In genomic region chr11:68142441-68143309, GRCh38 we compare ENCODE assay signal across 14 cellular contexts. TPM values are rescaled to one million over a fixed set of nuclear protein-coding genes. Genes with fewer than 3 reads are reported as not detected.
A peak's percentile ranks its signal among the peaks of the same experiment; 100 is the strongest.
DNase-seq lines count a peak whose midpoint lies in the region; ATAC-seq and TF ChIP-seq lines count a peak whose summit lies in the region.
"Had no signal": no experiment of that assay in that cellular context is flagged by ENCODE, and none has a peak within 500 bp of the region (broad histone marks: within the 10 kb centered on the region; RNA-seq: fewer than 3 reads in every experiment).

No MANE protein-coding gene starts in this region.

- H3K4me2 ChIP-seq in PC-9 = no peak overlapping the region

- no peaks in the 10 kb centered on the region for H3K36me3 ChIP-seq in PC-9 (ENCODE audit: low read depth)
- H3K36me3 ChIP-seq: adrenal gland had no signal

- DNase-seq in T-helper 2 cell treated with Interferon-gamma antibody and Interleukin-4, amounts not matched to agents 5 μg/mL and 100 μg/mL, for 36 hours (ENCODE audit: low spot score) = no peak
- DNase-seq in T-helper 2 cell (no peak), PC-9 (peak in 1 of 2 experiments; percentile 16), cerebellar nuclear complex (lab: John Stamatoyannopoulos, UW) (no peak)
- DNase-seq in effector memory CD8-positive, alpha-beta T cell = no peak
- DNase-seq in stimulated activated effector memory CD8-positive, alpha-beta T cell treated with anti-CD3 and anti-CD28 coated beads, Interleukin-12 subunit alpha, Interleukin-12 subunit beta, amount 100 ng/mL, for 72 hours (ENCODE audit: low spot score in 2 of 2) = no peak
- DNase-seq: NCI-H1694 treated with DMSO at 0.1 percent for 48 hours had no signal

- H3K27me3 ChIP-seq in PC-9 (ENCODE audit: insufficient read depth, low read depth) = no peaks in the 10 kb centered on the region
- H3K27me3 ChIP-seq: adrenal gland had no signal

- no peak overlapping the region for H3K4me3 Mint-ChIP-seq in T-helper 2 cell treated with Interferon-gamma antibody and Interleukin-4, amounts not matched to agents 5 μg/mL and 100 μg/mL, for 36 hours
- H3K4me3 Mint-ChIP-seq in effector memory CD8-positive, alpha-beta T cell = peak overlapping the region in 1 of 2 donors; percentile 57
- peak overlapping the region; percentile 15 for H3K4me3 Mint-ChIP-seq in stimulated activated effector memory CD8-positive, alpha-beta T cell treated with anti-CD3 and anti-CD28 coated beads, Interleukin-12 subunit alpha, Interleukin-12 subunit beta, amount 100 ng/mL, for 72 hours
- H3K4me3 Mint-ChIP-seq: CD4-positive, CD25-positive, alpha-beta regulatory T cell; mesothelial cell of epicardium had no signal

- H3K79me2 ChIP-seq in PC-9 (ENCODE audit: low read depth) = no peaks in the 10 kb centered on the region
- H3K79me2 ChIP-seq: parathyroid adenoma had no signal

- CTCF ChIA-PET in PC-9 (lab: Charles Lee) = interaction anchor here (0.5 kb wide), 1 partner anchor 99 kb away, joined by 3 read pairs; no protein-coding TSS in a partner anchor

- H3K27ac Mint-ChIP-seq in T-helper 2 cell treated with Interferon-gamma antibody and Interleukin-4, amounts not matched to agents 5 μg/mL and 100 μg/mL, for 36 hours = peak overlapping the region; percentile 65
- peak overlapping the region in 1 of 2 donors; percentile 38 for H3K27ac Mint-ChIP-seq in effector memory CD8-positive, alpha-beta T cell
- H3K27ac Mint-ChIP-seq in stimulated activated effector memory CD8-positive, alpha-beta T cell treated with anti-CD3 and anti-CD28 coated beads, Interleukin-12 subunit alpha, Interleukin-12 subunit beta, amount 100 ng/mL, for 72 hours = peak overlapping the region; percentile 45
- H3K27ac Mint-ChIP-seq: CD4-positive, CD25-positive, alpha-beta regulatory T cell; mesothelial cell of epicardium had no signal

- no peaks in the 10 kb centered on the region for H3K36me3 Mint-ChIP-seq in T-helper 2 cell treated with Interferon-gamma antibody and Interleukin-4, amounts not matched to agents 5 μg/mL and 100 μg/mL, for 36 hours (ENCODE audit: low read depth)
- no peaks in the 10 kb centered on the region for H3K36me3 Mint-ChIP-seq in effector memory CD8-positive, alpha-beta T cell (ENCODE audit: insufficient read depth)
- no peaks in the 10 kb centered on the region for H3K36me3 Mint-ChIP-seq in stimulated activated effector memory CD8-positive, alpha-beta T cell treated with anti-CD3 and anti-CD28 coated beads, Interleukin-12 subunit alpha, Interleukin-12 subunit beta, amount 100 ng/mL, for 72 hours
- H3K36me3 Mint-ChIP-seq: CD4-positive, CD25-positive, alpha-beta regulatory T cell; mesothelial cell of epicardium had no signal

- H3K9me2 ChIP-seq in PC-9 (ENCODE audit: insufficient read depth) = no peaks in the 10 kb centered on the region

- intact Hi-C loops in PC-9 (cut with micrococcal nuclease; ENCODE audit: unreplicated experiment) = no loop called here

- POLR2A ChIA-PET in PC-9 (lab: Charles Lee; ENCODE audit: unreplicated experiment) = interaction anchor here (0.5 kb wide), 1 partner anchor 70 kb away, joined by 9 read pairs; no protein-coding TSS in a partner anchor

- TSS peak; percentile 48 for BruUV-seq in PC-9 (replicated peaks; lab: Mats Ljungman, UMichigan)

- H2AFZ ChIP-seq in PC-9 = no peak overlapping the region
- H2AFZ ChIP-seq: parathyroid adenoma had no signal

- H3K4me3 ChIP-seq in PC-9 = no peak overlapping the region
- H3K4me3 ChIP-seq: adrenal gland had no signal

- TF ChIP-seq CTCF in PC-9 (conservative IDR thresholded peaks at IDR 0.05) = no peak

- peaks cover 43% of the 10 kb centered on the region for H3K4me1 ChIP-seq in PC-9 (replicated peaks; ENCODE audit: insufficient read depth)

- H3F3A ChIP-seq in PC-9 (ENCODE audit: insufficient read depth, low read depth) = peaks cover 24% of the 10 kb centered on the region

- H3K27ac ChIP-seq in PC-9 = no peak overlapping the region
- H3K27ac ChIP-seq: 22Rv1, adrenal gland, parathyroid adenoma had no signal

- no peaks in the 10 kb centered on the region for H3K9me3 Mint-ChIP-seq in T-helper 2 cell treated with Interferon-gamma antibody and Interleukin-4, amounts not matched to agents 5 μg/mL and 100 μg/mL, for 36 hours
- no peaks in the 10 kb centered on the region for H3K9me3 Mint-ChIP-seq in effector memory CD8-positive, alpha-beta T cell
- no peaks in the 10 kb centered on the region for H3K9me3 Mint-ChIP-seq in stimulated activated effector memory CD8-positive, alpha-beta T cell treated with anti-CD3 and anti-CD28 coated beads, Interleukin-12 subunit alpha, Interleukin-12 subunit beta, amount 100 ng/mL, for 72 hours
- H3K9me3 Mint-ChIP-seq: CD4-positive, CD25-positive, alpha-beta regulatory T cell; mesothelial cell of epicardium had no signal

- H3K27me3 Mint-ChIP-seq in T-helper 2 cell treated with Interferon-gamma antibody and Interleukin-4, amounts not matched to agents 5 μg/mL and 100 μg/mL, for 36 hours (ENCODE audit: low read depth) = peaks cover 5% of the 10 kb centered on the region
- H3K27me3 Mint-ChIP-seq in effector memory CD8-positive, alpha-beta T cell = no peaks in the 10 kb centered on the region
- H3K27me3 Mint-ChIP-seq: CD4-positive, CD25-positive, alpha-beta regulatory T cell had no signal

- H3K4me1 Mint-ChIP-seq in T-helper 2 cell treated with Interferon-gamma antibody and Interleukin-4, amounts not matched to agents 5 μg/mL and 100 μg/mL, for 36 hours (ENCODE audit: low read depth) = peaks cover 2% of the 10 kb centered on the region
- peaks cover 4 to 13% of the 10 kb centered on the region in 2 donors for H3K4me1 Mint-ChIP-seq in effector memory CD8-positive, alpha-beta T cell (ENCODE audit: low read depth in 2 of 2)
- H3K4me1 Mint-ChIP-seq in stimulated activated effector memory CD8-positive, alpha-beta T cell treated with anti-CD3 and anti-CD28 coated beads, Interleukin-12 subunit alpha, Interleukin-12 subunit beta, amount 100 ng/mL, for 72 hours = peaks cover 15% of the 10 kb centered on the region

- no peaks in the 10 kb centered on the region for H3K9me3 ChIP-seq in PC-9 (ENCODE audit: insufficient read depth, low read depth)
- H3K9me3 ChIP-seq: adrenal gland had no signal

- H4K20me1 ChIP-seq in PC-9 (ENCODE audit: insufficient read depth) = no peaks in the 10 kb centered on the region

- ATAC-seq in effector memory CD8-positive, alpha-beta T cell (replicated peaks) = peak; percentile 7
- peak; percentile 25 for ATAC-seq in stimulated activated effector memory CD8-positive, alpha-beta T cell treated with anti-CD3 and anti-CD28 coated beads, Interleukin-12 subunit alpha, Interleukin-12 subunit beta, amount 100 ng/mL, for 72 hours
- ATAC-seq in GM18517 (IDR thresholded peaks at IDR 0.05; ENCODE audit: unreplicated experiment) (no peak), GM21360 (IDR thresholded peaks at IDR 0.05; ENCODE audit: unreplicated experiment) (no peak)

RNA-seq across cellular contexts. Expression of gene CHKA, which starts 21.5 kb away (rescaled TPM):
- 84.2 and 90.5 TPM in 2 replicates for total RNA-seq in PC-9 (2021)

Comparison
In these comparisons a context has a peak if more than half of its experiments do, and no peak if none do; other contexts are left out.
1. ATAC-seq: peak in effector memory CD8-positive, alpha-beta T cell (single experiment) and stimulated activated effector memory CD8-positive, alpha-beta T cell treated with anti-CD3 and anti-CD28 coated beads, Interleukin-12 subunit alpha, Interleukin-12 subunit beta, amount 100 ng/mL, for 72 hours (single experiment); none in GM18517 (single experiment) and GM21360 (single experiment).